Comparison of ENCODE assay signal across 8 cellular contexts in the genomic region with DNA sequence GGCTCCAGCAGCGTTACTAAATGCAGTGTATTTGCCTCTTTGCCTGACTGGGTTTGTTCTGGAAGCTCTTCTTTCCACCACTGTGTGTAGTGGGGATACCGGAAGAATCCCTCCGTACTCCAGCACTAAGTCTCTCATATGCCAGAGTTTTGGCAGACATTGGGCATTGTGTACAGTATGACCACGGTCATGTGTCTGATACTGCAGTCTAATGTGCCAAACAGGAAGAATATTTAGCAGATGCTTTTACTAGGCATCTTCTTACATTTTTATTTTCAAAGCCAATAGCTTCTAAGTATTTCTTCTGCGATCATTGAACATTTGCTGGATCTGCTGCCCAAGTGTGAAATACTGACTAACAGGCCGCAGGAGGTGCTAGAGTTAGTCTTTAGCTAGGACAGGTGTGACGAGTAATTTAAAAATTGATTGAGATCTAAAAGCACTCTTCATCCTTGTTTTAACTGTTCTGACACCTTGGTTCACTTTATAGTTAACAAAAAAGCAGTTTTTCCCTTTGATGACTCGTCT. TPM values are rescaled to one million over a fixed set of nuclear protein-coding genes. Genes with fewer than 3 reads are reported as not detected.
DNase-seq lines count a peak whose midpoint lies in the region; ATAC-seq lines count a peak whose summit lies in the region.

No MANE protein-coding gene starts in this region.

- peaks cover 15% of the 10 kb centered on the region for H3K27me3 Mint-ChIP-seq in activated T-helper 17 cell treated with anti-CD3 and anti-CD28 coated beads, Interleukin-2, amount 50 U/mL, for 72 hours

- no peaks in the 10 kb centered on the region for H3K9me3 Mint-ChIP-seq in activated T-helper 17 cell treated with anti-CD3 and anti-CD28 coated beads, Interleukin-2, amount 50 U/mL, for 72 hours

- H3K36me3 Mint-ChIP-seq in activated T-helper 17 cell treated with anti-CD3 and anti-CD28 coated beads, Interleukin-2, amount 50 U/mL, for 72 hours (ENCODE audit: low read depth): no peaks in the 10 kb centered on the region

- peak overlapping the region; percentile 43 for H3K4me3 ChIP-seq in iPS-11a (ENCODE audit: low read depth, low read length)
- H3K4me3 ChIP-seq in skin epidermis: peak overlapping the region; percentile 38 to 69 (median 59)

- peak overlapping the region in 12 of 21 experiments; percentile 4 to 73 (median 52) for H3K27ac ChIP-seq in skin epidermis

- intact Hi-C loops in Right ventricle myocardium inferior (cut with DNase I): loop anchor here (2.0 to 5.0 kb wide), 3 partner anchors 139 to 265 kb away; no protein-coding TSS in a partner anchor
- intact Hi-C loops in cardiac septum (cut with DNase I): loop anchor here (2.0 to 10.0 kb wide), 4 partner anchors 139 to 763 kb away; partner anchors contain the start of gene ALDH9A1

- H3K4me3 Mint-ChIP-seq in activated T-helper 17 cell treated with anti-CD3 and anti-CD28 coated beads, Interleukin-2, amount 50 U/mL, for 72 hours: peak overlapping the region; percentile 53

- peak; percentile 18 for ATAC-seq in Right ventricle myocardium inferior
- ATAC-seq in activated T-helper 17 cell treated with anti-CD3 and anti-CD28 coated beads, Interleukin-2, amount 50 U/mL, for 72 hours (replicated peaks): no peak
- no peak for ATAC-seq in GM21717 (IDR thresholded peaks at IDR 0.05; ENCODE audit: unreplicated experiment)
- ATAC-seq in GM18907 (IDR thresholded peaks at IDR 0.05; ENCODE audit: unreplicated experiment): no peak

- no peak overlapping the region for H3K27ac Mint-ChIP-seq in activated T-helper 17 cell treated with anti-CD3 and anti-CD28 coated beads, Interleukin-2, amount 50 U/mL, for 72 hours

- H3K4me1 Mint-ChIP-seq in activated T-helper 17 cell treated with anti-CD3 and anti-CD28 coated beads, Interleukin-2, amount 50 U/mL, for 72 hours: no peaks in the 10 kb centered on the region

- DNase-seq in Right ventricle myocardium inferior (ENCODE audit: missing footprints): no peak
- DNase-seq in cardiac septum (ENCODE audit: low spot score): no peak
- no peak for DNase-seq in RPMI8226

RNA-seq across cellular contexts. Expression of gene FAM78B, which starts 0.7 kb away (rescaled TPM):
- 3.4 TPM for total RNA-seq in Right ventricle myocardium inferior
- total RNA-seq in cardiac septum: 2.7 TPM
- under 1 TPM; 0.16 to 0.54 TPM for total RNA-seq in activated T-helper 17 cell treated with anti-CD3 and anti-CD28 coated beads, Interleukin-2, amount 50 U/mL, for 72 hours
